In the genomic region with DNA sequence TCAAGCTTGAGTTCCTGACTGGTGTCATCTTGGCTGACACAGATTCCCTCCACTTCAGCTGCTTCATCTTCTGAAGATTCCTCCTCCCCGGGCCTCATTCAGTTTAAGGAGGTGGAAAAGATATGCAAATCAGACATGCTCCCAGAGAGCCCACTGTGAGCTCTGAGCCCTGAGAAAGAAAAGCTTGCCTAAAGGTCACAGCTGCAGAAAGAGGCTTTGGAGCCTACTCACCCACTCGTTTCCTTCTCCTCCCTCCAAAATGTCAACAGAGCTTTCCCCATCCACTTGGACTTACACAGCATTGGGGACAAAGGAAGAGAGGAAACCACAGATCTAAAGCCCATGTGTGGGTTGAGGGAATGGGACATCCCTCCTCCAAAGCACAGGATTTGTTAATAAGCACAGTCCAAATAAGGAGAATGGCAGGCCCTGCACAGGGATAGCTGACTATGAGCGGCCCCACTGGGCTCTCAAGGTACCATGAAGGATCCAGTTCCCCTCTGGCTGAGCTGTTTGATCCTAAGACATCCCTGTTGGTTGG, we compare ENCODE assay signal across 18 cellular contexts.
DNase-seq lines count a peak whose midpoint lies in the region; ATAC-seq and TF ChIP-seq lines count a peak whose summit lies in the region.
"Had no signal": no experiment of that assay in that cellular context is flagged by ENCODE, and none has a peak within 500 bp of the region (broad histone marks: within the 10 kb centered on the region; RNA-seq: fewer than 3 reads in every experiment).

No MANE protein-coding gene starts in this region.

- H2BK12ac ChIP-seq in neuronal stem cell (ENCODE audit: low read length) = no peak overlapping the region

- H3K27me3 Mint-ChIP-seq in GM23338 (ENCODE audit: insufficient read depth, low read depth, poor library complexity) = peaks cover 10% of the 10 kb centered on the region
- no peaks in the 10 kb centered on the region for H3K27me3 Mint-ChIP-seq in activated T-helper 1 cell treated with anti-CD3 and anti-CD28 coated beads, Interleukin-12 subunit alpha, Interleukin-12 subunit beta, Interleukin-2, Interleukin-4 antibody, amounts not matched to agents 30 ng/mL and 10 ng/mL and 1 ng/mL, durations not matched to agents 14 hours and 24 hours and 36 hours (ENCODE audit: insufficient read depth)
- H3K27me3 Mint-ChIP-seq in CD8-positive, alpha-beta memory T cell = peaks cover 0 to 4% of the 10 kb centered on the region in 2 donors

- no peak overlapping the region for H3K4me2 ChIP-seq in GM23338
- no peak overlapping the region for H3K4me2 ChIP-seq in neuronal stem cell (ENCODE audit: insufficient read depth, low read length, poor library complexity, severe bottlenecking)

- ATAC-seq in GM23338 = no peak
- ATAC-seq in GM18909 (IDR thresholded peaks at IDR 0.05; ENCODE audit: poor library complexity, unreplicated experiment) = no peak
- ATAC-seq: GM12878 had no signal

- H3K4me1 Mint-ChIP-seq in GM23338 = peaks cover 7% of the 10 kb centered on the region
- H3K4me1 Mint-ChIP-seq in activated T-helper 1 cell treated with anti-CD3 and anti-CD28 coated beads, Interleukin-12 subunit alpha, Interleukin-12 subunit beta, Interleukin-2, Interleukin-4 antibody, amounts not matched to agents 30 ng/mL and 10 ng/mL and 1 ng/mL, durations not matched to agents 14 hours and 24 hours and 36 hours (ENCODE audit: low read depth) = peaks cover 22% of the 10 kb centered on the region
- peaks cover 2 to 10% (median 4%) of the 10 kb centered on the region in 3 donors for H3K4me1 Mint-ChIP-seq in CD8-positive, alpha-beta memory T cell

- TF ChIP-seq CTCF in GM23338 (conservative IDR thresholded peaks at IDR 0.05; ENCODE audit: low read depth in 2 of 2) = no peak

- no peak overlapping the region for H4K8ac ChIP-seq in neuronal stem cell (ENCODE audit: low read depth, low read length)

- H3K27ac Mint-ChIP-seq in GM23338 = no peak overlapping the region
- peak overlapping the region; percentile 15 for H3K27ac Mint-ChIP-seq in activated T-helper 1 cell treated with anti-CD3 and anti-CD28 coated beads, Interleukin-12 subunit alpha, Interleukin-12 subunit beta, Interleukin-2, Interleukin-4 antibody, amounts not matched to agents 30 ng/mL and 10 ng/mL and 1 ng/mL, durations not matched to agents 14 hours and 24 hours and 36 hours
- no peak overlapping the region for H3K27ac Mint-ChIP-seq in CD8-positive, alpha-beta memory T cell

- no peak overlapping the region for H2BK120ac ChIP-seq in neuronal stem cell (ENCODE audit: low read depth, low read length)

- no peak overlapping the region for H2AK5ac ChIP-seq in neuronal stem cell (ENCODE audit: low read depth, low read length)

- H3K14ac ChIP-seq in neuronal stem cell (ENCODE audit: low read length) = no peak overlapping the region

- H3K36me3 ChIP-seq in GM23338 (ENCODE audit: insufficient read depth) (no peaks in the 10 kb centered on the region), neuronal stem cell (replicated peaks in 1 of 2; ENCODE audit: control insufficient read depth in 2 of 2, insufficient read depth in 2 of 2, low read length in 2 of 2) (no peaks in the 10 kb centered on the region)
- no peaks in the 10 kb centered on the region for H3K36me3 ChIP-seq in CD8-positive, alpha-beta memory T cell (ENCODE audit: insufficient read depth, low read length)
- H3K36me3 ChIP-seq: BE2C had no signal

- 0 out of 2 replicates have a peak, but pooled peaks cover 4% of the 10 kb centered on the region for H3K9me2 ChIP-seq in GM23338 (ENCODE audit: insufficient read depth)

- POLR2A ChIA-PET in CD8-positive, alpha-beta memory T cell (lab: Charles Lee) = no interaction called here

- H3F3A ChIP-seq in GM23338 (replicated peaks; ENCODE audit: low read depth) = no peaks in the 10 kb centered on the region

- H3K27ac ChIP-seq in GM23338 (ENCODE audit: low read depth) = no peak overlapping the region
- no peak overlapping the region for H3K27ac ChIP-seq in neuronal stem cell (replicated peaks; ENCODE audit: low read length)
- no peak overlapping the region for H3K27ac ChIP-seq in CD8-positive, alpha-beta memory T cell (ENCODE audit: low read depth, low read length)
- H3K27ac ChIP-seq: GM23248, SK-N-MC had no signal

- H2BK15ac ChIP-seq in neuronal stem cell (ENCODE audit: low read length) = no peak overlapping the region

- H3K4ac ChIP-seq in neuronal stem cell (ENCODE audit: low read length) = no peak overlapping the region

- no peak overlapping the region for H3K4me3 ChIP-seq in GM23338
- H3K4me3 ChIP-seq in neuronal stem cell (ENCODE audit: low read length in 2 of 2) = no peak overlapping the region
- no peak overlapping the region for H3K4me3 ChIP-seq in CD8-positive, alpha-beta memory T cell (ENCODE audit: low read length)
- H3K4me3 ChIP-seq: GM12878, GM23248, SK-N-MC had no signal

- WGBS in neuronal stem cell (ENCODE audit: extremely low coverage in 2 of 2, insufficient read length in 2 of 2, insufficient replicate concordance in 1 of 2), 2 donors = no CpG with 5 or more reads among the region's 3 CpGs

- H2BK5ac ChIP-seq in neuronal stem cell (ENCODE audit: low read length) = no peak overlapping the region

- H3K9ac ChIP-seq in neuronal stem cell (ENCODE audit: low read depth, low read length, poor library complexity) = no peak overlapping the region
- H3K9ac ChIP-seq: GM23248 had no signal

- H3K79me2 ChIP-seq in GM23338 (replicated peaks; ENCODE audit: insufficient read depth) = no peaks in the 10 kb centered on the region

- intact Hi-C loops in activated T-helper 1 cell treated with anti-CD3 and anti-CD28 coated beads, Interleukin-12 subunit alpha, Interleukin-12 subunit beta, Interleukin-2, Interleukin-4 antibody, amounts not matched to agents 30 ng/mL and 10 ng/mL and 1 ng/mL, durations not matched to agents 14 hours and 24 hours and 36 hours (cut with micrococcal nuclease) = no loop called here

- no peaks in the 10 kb centered on the region for H4K20me1 ChIP-seq in GM23338 (replicated peaks; ENCODE audit: insufficient read depth)

- H2AFZ ChIP-seq in GM23338 (peak overlapping the region; percentile 47; the same call in 1 of the 2 replicates), neuronal stem cell (ENCODE audit: low read length) (peak overlapping the region; percentile 76)
- H2AFZ ChIP-seq: GM23248 had no signal

- H3K4me3 Mint-ChIP-seq in GM23338 = no peak overlapping the region
- no peak overlapping the region for H3K4me3 Mint-ChIP-seq in activated T-helper 1 cell treated with anti-CD3 and anti-CD28 coated beads, Interleukin-12 subunit alpha, Interleukin-12 subunit beta, Interleukin-2, Interleukin-4 antibody, amounts not matched to agents 30 ng/mL and 10 ng/mL and 1 ng/mL, durations not matched to agents 14 hours and 24 hours and 36 hours
- H3K4me3 Mint-ChIP-seq in CD8-positive, alpha-beta memory T cell = no peak overlapping the region

- CTCF ChIA-PET in CD8-positive, alpha-beta memory T cell (lab: Charles Lee) = interaction anchor here (1.3 kb wide), 2 partner anchors 9 to 271 kb away, joined by 3 read pairs; no protein-coding TSS in a partner anchor

- DNase-seq in CD1c-positive myeloid dendritic cell (ENCODE audit: extremely low spot score) (peak; percentile 20), GM23338 (ENCODE audit: low spot score) (no peak), neuronal stem cell (ENCODE audit: low spot score) (no peak), hypothalamus (lab: John Stamatoyannopoulos, UW) (no peak), DMS 273 treated with DMSO at 0.1 percent for 48 hours (lab: John Stamatoyannopoulos, UW) (no peak)
- no peak for DNase-seq in activated T-helper 1 cell treated with anti-CD3 and anti-CD28 coated beads, Interleukin-12 subunit alpha, Interleukin-12 subunit beta, Interleukin-2, Interleukin-4 antibody, amounts not matched to agents 30 ng/mL and 10 ng/mL and 1 ng/mL, durations not matched to agents 14 hours and 24 hours and 36 hours (ENCODE audit: low spot score)
- no peak for DNase-seq in CD8-positive, alpha-beta memory T cell
- DNase-seq: ACHN; BE2C; GM23248; MV-4-11; NCI-H146; NCI-H2081 treated with DMSO at 0.1 percent for 48 hours; NCI-H69; NK-92 treated with Interleukin-12 subunit alpha and Interleukin-12 subunit beta, amount 100 ng/mL, for 24 hours had no signal

- H3K23ac ChIP-seq in neuronal stem cell (ENCODE audit: low read depth, low read length, poor library complexity) = no peak overlapping the region

- no peaks in the 10 kb centered on the region for H3K9me3 ChIP-seq in neuronal stem cell (replicated peaks in 1 of 2; ENCODE audit: control insufficient read depth in 2 of 2, insufficient read depth in 1 of 2, low read depth in 1 of 2, low read length in 2 of 2)
- H3K9me3 ChIP-seq in CD8-positive, alpha-beta memory T cell (ENCODE audit: low read length) = no peaks in the 10 kb centered on the region
- H3K9me3 ChIP-seq: BE2C had no signal

- no peaks in the 10 kb centered on the region for H3K36me3 Mint-ChIP-seq in GM23338 (ENCODE audit: low read depth)
- H3K36me3 Mint-ChIP-seq in activated T-helper 1 cell treated with anti-CD3 and anti-CD28 coated beads, Interleukin-12 subunit alpha, Interleukin-12 subunit beta, Interleukin-2, Interleukin-4 antibody, amounts not matched to agents 30 ng/mL and 10 ng/mL and 1 ng/mL, durations not matched to agents 14 hours and 24 hours and 36 hours (ENCODE audit: low read depth) = peaks cover 4% of the 10 kb centered on the region
- peaks cover 0 to 1% (median 0%) of the 10 kb centered on the region in 3 donors for H3K36me3 Mint-ChIP-seq in CD8-positive, alpha-beta memory T cell

- H3K79me1 ChIP-seq in neuronal stem cell (ENCODE audit: low read depth, low read length) = no peaks in the 10 kb centered on the region

- H4K91ac ChIP-seq in neuronal stem cell (ENCODE audit: low read depth, low read length, poor library complexity) = no peak overlapping the region

- no peaks in the 10 kb centered on the region for H3K27me3 ChIP-seq in GM23338 (ENCODE audit: insufficient read depth)
- H3K27me3 ChIP-seq in neuronal stem cell (ENCODE audit: control insufficient read depth in 3 of 3, insufficient read depth in 3 of 3, low read depth in 1 of 3, low read length in 3 of 3) = no peaks in the 10 kb centered on the region
- no peaks in the 10 kb centered on the region for H3K27me3 ChIP-seq in CD8-positive, alpha-beta memory T cell (ENCODE audit: insufficient read depth, low read length, poor library complexity, severe bottlenecking)
- H3K27me3 ChIP-seq: BE2C had no signal

- H3K9me3 Mint-ChIP-seq in GM23338 = no peaks in the 10 kb centered on the region
- no peaks in the 10 kb centered on the region for H3K9me3 Mint-ChIP-seq in activated T-helper 1 cell treated with anti-CD3 and anti-CD28 coated beads, Interleukin-12 subunit alpha, Interleukin-12 subunit beta, Interleukin-2, Interleukin-4 antibody, amounts not matched to agents 30 ng/mL and 10 ng/mL and 1 ng/mL, durations not matched to agents 14 hours and 24 hours and 36 hours
- H3K9me3 Mint-ChIP-seq in CD8-positive, alpha-beta memory T cell = no peaks in the 10 kb centered on the region

- H3K4me1 ChIP-seq in GM23338 (ENCODE audit: insufficient read depth) = 0 out of 2 replicates have a peak, but pooled peaks cover 5% of the 10 kb centered on the region
- peaks cover 12 to 19% of the 10 kb centered on the region in 2 donors for H3K4me1 ChIP-seq in neuronal stem cell (ENCODE audit: control insufficient read depth in 2 of 2, insufficient read depth in 1 of 2, low read depth in 1 of 2, low read length in 2 of 2)
- H3K4me1 ChIP-seq in CD8-positive, alpha-beta memory T cell (ENCODE audit: insufficient read depth, low read length) = peaks cover 4% of the 10 kb centered on the region
- H3K4me1 ChIP-seq: BE2C had no signal

- H3K18ac ChIP-seq in neuronal stem cell (ENCODE audit: low read length) = no peak overlapping the region
